Comparison of ENCODE assay signal across 8 cellular contexts in genomic region chr18:45686892-45687611, GRCh38. TPM values are rescaled to one million over a fixed set of nuclear protein-coding genes. Genes with fewer than 3 reads are reported as not detected.
DNase-seq lines count a peak whose midpoint lies in the region; ATAC-seq and TF ChIP-seq lines count a peak whose summit lies in the region.

No MANE protein-coding gene starts in this region.

- no peaks in the 10 kb centered on the region for H4K20me1 ChIP-seq in SU-DHL-6 (ENCODE audit: low read depth, low read length)

- DNase-seq in AML-193 (lab: John Stamatoyannopoulos, UW) = peak; percentile 98 to 99
- peak; percentile 43 to 67 for DNase-seq in central memory CD8-positive, alpha-beta T cell (ENCODE audit: low spot score in 2 of 2)
- DNase-seq in stimulated activated CD8-positive, alpha-beta memory T cell treated with anti-CD3 and anti-CD28 coated beads, Interleukin-4, amount 100 ng/mL, for 48 hours = peak; percentile 58
- DNase-seq in cerebellum (ENCODE audit: low spot score) = no peak
- no peak for DNase-seq in ACHN

- H3K4me1 Mint-ChIP-seq in central memory CD8-positive, alpha-beta T cell = peaks cover 67% of the 10 kb centered on the region

- no peaks in the 10 kb centered on the region for H3K27me3 ChIP-seq in SU-DHL-6 (ENCODE audit: low read length)

- in situ Hi-C loops in ACHN (cut with HindIII; ENCODE audit: low pct_ligation_motif_present, low pct_unique_long_range_greater_than_20kb, low sequenced_read_pairs) = no loop called here

- peak overlapping the region; percentile 57 for H3K9ac ChIP-seq in SU-DHL-6 (ENCODE audit: low read length)

- no peak for TF ChIP-seq CTCF in SU-DHL-6 (IDR thresholded peaks at IDR 0.05; ENCODE audit: insufficient read depth, low read length, poor library complexity, severe bottlenecking)

- peak overlapping the region; percentile 97 for H3K27ac Mint-ChIP-seq in central memory CD8-positive, alpha-beta T cell (ENCODE audit: low read depth)

- H3K4me2 ChIP-seq in SU-DHL-6 (ENCODE audit: low read depth, low read length, poor library complexity, severe bottlenecking) = peak overlapping the region; percentile 78

- no peaks in the 10 kb centered on the region for H3K79me2 ChIP-seq in SU-DHL-6 (ENCODE audit: insufficient read depth, low read length)

- peaks cover 26% of the 10 kb centered on the region for H3F3A ChIP-seq in SU-DHL-6 (ENCODE audit: insufficient read depth)

- peaks cover 2% of the 10 kb centered on the region for H3K36me3 Mint-ChIP-seq in central memory CD8-positive, alpha-beta T cell (ENCODE audit: insufficient read depth)

- H3K36me3 ChIP-seq in SU-DHL-6 (ENCODE audit: low read length) = no peaks in the 10 kb centered on the region

- H3K4me3 Mint-ChIP-seq in central memory CD8-positive, alpha-beta T cell = peak overlapping the region; percentile 91

- H3K4me3 ChIP-seq in SU-DHL-6 (ENCODE audit: insufficient read depth, low read length, poor library complexity, severe bottlenecking) = peak overlapping the region; percentile 44

- peak; percentile 73 for ATAC-seq in HG03139 (IDR thresholded peaks at IDR 0.05; ENCODE audit: unreplicated experiment)
- peak; percentile 88 for ATAC-seq in central memory CD8-positive, alpha-beta T cell (replicated peaks; ENCODE audit: extremely low read depth, poor library complexity, severe bottlenecking)

- peak overlapping the region; percentile 95 for H3K27ac ChIP-seq in SU-DHL-6 (ENCODE audit: low read depth, low read length)

- peak; percentile 22 for TF ChIP-seq POLR2A in GM19193 (IDR thresholded peaks at IDR 0.05; ENCODE audit: extremely low read depth, insufficient read depth, insufficient read length)

- H3K27me3 Mint-ChIP-seq in central memory CD8-positive, alpha-beta T cell = no peaks in the 10 kb centered on the region

- no peaks in the 10 kb centered on the region for H3K9me3 Mint-ChIP-seq in central memory CD8-positive, alpha-beta T cell

- peak overlapping the region; percentile 64 for H2AFZ ChIP-seq in SU-DHL-6 (ENCODE audit: low read depth, low read length, severe bottlenecking)

- no peaks in the 10 kb centered on the region for H3K9me2 ChIP-seq in SU-DHL-6 (replicated peaks; ENCODE audit: insufficient read depth, low read length)

- H3K9me3 ChIP-seq in SU-DHL-6 (ENCODE audit: insufficient read depth, low read length) = no peaks in the 10 kb centered on the region

RNA-seq across cellular contexts. Expression of gene SLC14A1, which starts 36.9 kb away (rescaled TPM):
- total RNA-seq in cerebellum = 3.7 TPM

Comparison
In these comparisons a context has a peak if more than half of its experiments do, and no peak if none do; other contexts are left out.
1. DNase-seq: peak in AML-193 (2 of 2), central memory CD8-positive, alpha-beta T cell (2 of 2) and stimulated activated CD8-positive, alpha-beta memory T cell treated with anti-CD3 and anti-CD28 coated beads, Interleukin-4, amount 100 ng/mL, for 48 hours (single experiment); none in cerebellum (single experiment) and ACHN (single experiment).